Comparison of ENCODE assay signal across 1 cellular context in genomic region chr20:61263084-61263695, GRCh38.
TF ChIP-seq lines count a peak whose summit lies in the region.

No MANE protein-coding gene starts in this region.

TF ChIP-seq in GM23338, 12 proteins besides CTCF, POLR2A, EP300 and RAD21 (continued from another document):
- no peak for TF ChIP-seq EZH2 (IDR thresholded peaks at IDR 0.05; ENCODE audit: low read depth, unreplicated experiment)
- TF ChIP-seq EZH2phosphoT487 (IDR thresholded peaks at IDR 0.05; ENCODE audit: unreplicated experiment), result no peak
- no peak for TF ChIP-seq ZNF462 (CRISPR knock-in tag; IDR thresholded peaks at IDR 0.05)
- no peak for TF ChIP-seq CREB1 (CRISPR knock-in tag; IDR thresholded peaks at IDR 0.05; ENCODE audit: low read depth)
- no peak for TF ChIP-seq POLR2AphosphoS5 (IDR thresholded peaks at IDR 0.05; ENCODE audit: low read depth)
- no peak for TF ChIP-seq ZNF114 (CRISPR knock-in tag; IDR thresholded peaks at IDR 0.05)
